Comparison of ENCODE assay signal across 34 cellular contexts in the genomic region with DNA sequence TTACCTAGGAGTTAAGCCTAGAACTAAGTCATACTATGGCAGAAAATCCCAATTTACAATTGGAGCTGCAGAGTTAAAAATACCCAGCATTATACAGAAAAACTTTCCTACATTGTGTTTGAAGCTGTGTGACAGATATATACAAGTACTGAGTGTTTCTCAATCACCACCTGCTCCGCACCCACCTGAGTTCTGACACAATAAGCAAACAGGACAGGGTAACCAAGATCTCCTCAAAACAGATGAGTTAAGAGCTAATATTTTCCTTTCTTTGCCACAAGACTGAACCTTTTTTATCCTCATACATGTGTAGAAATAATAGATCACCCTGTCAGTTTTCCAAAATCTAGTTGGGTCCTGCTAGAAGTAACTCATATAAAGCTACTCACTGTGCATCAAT.
"Had no signal": no experiment of that assay in that cellular context is flagged by ENCODE, and none has a peak within 500 bp of the region (broad histone marks: within the 10 kb centered on the region; RNA-seq: fewer than 3 reads in every experiment).

No MANE protein-coding gene starts in this region.

- DNase-seq: activated CD4-positive, alpha-beta T cell treated with anti-CD3 and anti-CD28 coated beads for 1 hour; activated CD4-positive, alpha-beta T cell treated with anti-CD3 and anti-CD28 coated beads, Interleukin-2, amount 10 ng/mL, durations not matched to agents 7 days and 5 days; activated CD4-positive, alpha-beta T cell treated with anti-CD3 and anti-CD28 coated beads, Interleukin-2, amount 50 U/mL, for 48 hours; activated CD4-positive, CD25-positive, alpha-beta regulatory T cell; activated CD8-positive, alpha-beta T cell treated with anti-CD3 and anti-CD28 coated beads, Interleukin-2, amount 10 ng/mL, durations not matched to agents 7 days and 5 days; activated gamma-delta T cell treated with Interleukin-2 at 50 U/mL for 16 hours; activated naive CD4-positive, alpha-beta T cell treated with anti-CD3 and anti-CD28 coated beads for 36 hours; activated T-cell treated with anti-CD3 and anti-CD28 coated beads, Interleukin-2, amount 50 U/mL, for 24 hours; adrenal gland; MM.1S; MV-4-11; NCI-H1092; NCI-H1436 treated with DMSO at 0.1 percent for 48 hours; NCI-H1694 treated with DMSO at 0.1 percent for 48 hours; NCI-H2029 treated with DMSO at 0.1 percent for 48 hours; NCI-H2107; NCI-H2171; NCI-H510A; NCI-H526; NCI-H748 treated with DMSO at 0.1 percent for 48 hours; NK-92 treated with Interleukin-12 subunit alpha and Interleukin-12 subunit beta, amount 100 ng/mL, for 24 hours; PC-3; Peyer's patch; RPMI8226; SIG-M5; SW 1271; T-helper 1 cell; T-helper 2 cell; T-helper 9 cell had no signal

- H3K4me3 ChIP-seq: adrenal gland, body of pancreas, breast epithelium, Peyer's patch had no signal

- H3K27me3 ChIP-seq: adrenal gland, body of pancreas, breast epithelium, Peyer's patch had no signal

- ATAC-seq: activated CD8-positive, alpha-beta T cell treated with anti-CD3 and anti-CD28 coated beads, Interleukin-2, amount 10 ng/mL, durations not matched to agents 7 days and 5 days; activated naive CD4-positive, alpha-beta T cell treated with anti-CD3 and anti-CD28 coated beads, Interleukin-2, amount 50 U/mL, for 72 hours; body of pancreas; PC-3 had no signal

- H3K36me3 ChIP-seq: adrenal gland, breast epithelium, Peyer's patch had no signal

- H3K4me1 ChIP-seq: breast epithelium, Peyer's patch had no signal

- H3K27ac ChIP-seq: adrenal gland, body of pancreas, KMS-11, Peyer's patch, VCaP had no signal

- H3K9me3 ChIP-seq: adrenal gland, body of pancreas, breast epithelium, Peyer's patch had no signal
